8 cellular contexts compared by ENCODE assay signal in the genomic region with DNA sequence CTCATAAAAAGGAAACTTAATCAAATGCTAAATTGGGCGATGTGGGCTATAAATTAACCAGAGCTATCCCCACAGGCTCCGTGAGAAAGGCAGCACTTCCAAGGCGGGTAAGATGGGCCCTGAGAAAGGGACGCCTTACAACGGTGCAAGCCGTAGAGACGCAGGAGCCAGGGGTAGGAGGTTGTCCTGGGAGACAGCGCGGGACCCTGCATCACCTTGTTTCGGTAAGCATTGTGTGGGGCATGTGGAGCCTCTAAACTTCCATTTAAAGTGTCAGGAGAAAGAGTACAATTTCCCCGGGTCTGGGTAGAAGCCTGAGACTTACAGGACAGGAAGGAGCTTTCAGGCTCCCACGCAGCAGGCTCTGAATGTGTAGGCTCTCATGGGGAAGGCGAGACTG. TPM values are rescaled to one million over a fixed set of nuclear protein-coding genes. Genes with fewer than 3 reads are reported as not detected.
DNase-seq lines count a peak whose midpoint lies in the region; ATAC-seq and TF ChIP-seq lines count a peak whose summit lies in the region.

No MANE protein-coding gene starts in this region.

- dilution Hi-C loops in mammary epithelial cell (cut with HindIII; ENCODE audit: low sequenced_read_pairs), result no loop called here

- TF ChIP-seq CTCF in heart left ventricle (IDR thresholded peaks at IDR 0.05), result no peak
- TF ChIP-seq CTCF in mammary epithelial cell (conservative IDR thresholded peaks at IDR 0.05 in 1 of 2, IDR thresholded peaks at IDR 0.05 in 1 of 2; ENCODE audit: extremely low read depth in 1 of 2, insufficient read depth in 1 of 2, low read depth in 1 of 2, low read length in 2 of 2), result no peak

- H2AFZ ChIP-seq in mammary epithelial cell (ENCODE audit: low read depth, low read length), result peak overlapping the region; percentile 58

- WGBS in heart left ventricle, 4 donors, result 19 to 31% (median 28%) methylated on average over 13 of the region's 13 CpGs
- WGBS in mammary epithelial cell (ENCODE audit: low coverage, missing lambda C conversion rate), result 29% methylated on average over 11 of the region's 13 CpGs
- WGBS in aorta, 2 donors, result 37 to 45% methylated on average over 13 of the region's 13 CpGs

- no peaks in the 10 kb centered on the region for H4K20me1 ChIP-seq in mammary epithelial cell (ENCODE audit: insufficient read depth, low read length)

- peak overlapping the region; percentile 86 for H3K9ac ChIP-seq in mammary epithelial cell (ENCODE audit: insufficient read depth, low read length)

- H3K4me3 ChIP-seq in heart left ventricle (peak overlapping the region in 11 of 12 donors; percentile 55 to 99 (median 89)), mammary epithelial cell (replicated peaks in 1 of 3; ENCODE audit: insufficient read depth in 1 of 3, low read depth in 2 of 3, low read length in 3 of 3) (peak overlapping the region in 2 of 3 experiments; percentile 39 to 80), mononuclear cell (ENCODE audit: low read length) (peak overlapping the region; percentile 73), aorta (ENCODE audit: low read length in 2 of 2) (no peak overlapping the region)

- H3K27ac ChIP-seq in heart left ventricle (peak overlapping the region in 11 of 12 donors; percentile 71 to 98 (median 92)), mammary epithelial cell (ENCODE audit: insufficient read depth, low read depth, low read length) (peak overlapping the region; percentile 99), aorta (ENCODE audit: low read depth in 1 of 2, low read length in 2 of 2) (no peak overlapping the region)

- peaks cover 29% of the 10 kb centered on the region for H3K79me2 ChIP-seq in mammary epithelial cell (ENCODE audit: insufficient read depth, low read length)

- H3K9me3 ChIP-seq in heart left ventricle (no peaks in the 10 kb centered on the region), mammary epithelial cell (replicated peaks; ENCODE audit: insufficient read depth, low read length) (no peaks in the 10 kb centered on the region), mononuclear cell (ENCODE audit: low read depth, low read length) (no peaks in the 10 kb centered on the region), aorta (ENCODE audit: control insufficient read depth, low read length) (no peaks in the 10 kb centered on the region)

- peaks cover 4 to 51% (median 40%) of the 10 kb centered on the region in 12 donors for H3K4me1 ChIP-seq in heart left ventricle
- H3K4me1 ChIP-seq in mammary epithelial cell (ENCODE audit: insufficient read depth, low read length), result peaks cover 55% of the 10 kb centered on the region
- peaks cover 29% of the 10 kb centered on the region for H3K4me1 ChIP-seq in mononuclear cell (ENCODE audit: insufficient read depth, low read length)
- no peaks in the 10 kb centered on the region for H3K4me1 ChIP-seq in aorta (ENCODE audit: control insufficient read depth in 1 of 2, insufficient read depth in 2 of 2, low read length in 2 of 2)

- intact Hi-C loops in heart left ventricle (cut with DNase I) (loop anchor here in 2 of 10 donors (2.0 to 10.0 kb wide), 2 partner anchors 31 to 225 kb away; a partner anchor contains a TSS), cardiac septum (cut with DNase I) (loop anchor here (2.0 kb wide), 1 partner anchor 31 kb away; a partner anchor contains a TSS), mammary epithelial cell (cut with micrococcal nuclease) (loop anchor here (5.0 kb wide), 2 partner anchors 148 to 597 kb away; no protein-coding TSS in a partner anchor), aorta (cut with DNase I) (no loop called here)

- no TSS peak for BruUV-seq in mammary epithelial cell (replicated peaks; lab: Mats Ljungman, UMichigan)

- ATAC-seq in heart left ventricle (no peak), aorta (ENCODE audit: low FRiP score) (no peak), GM19328 (IDR thresholded peaks at IDR 0.05; ENCODE audit: unreplicated experiment) (no peak), GM18519 (IDR thresholded peaks at IDR 0.05; ENCODE audit: low FRiP score, unreplicated experiment) (no peak)

- DNase-seq in heart left ventricle (no peak), cardiac septum (ENCODE audit: low spot score) (no peak), mammary epithelial cell (no peak), aorta (peak; percentile 46 to 57), DMS153 treated with DMSO at 0.1 percent for 48 hours (lab: John Stamatoyannopoulos, UW; ENCODE audit: unreplicated experiment) (no peak)

- no peaks in the 10 kb centered on the region for H3K36me3 ChIP-seq in heart left ventricle
- H3K36me3 ChIP-seq in mammary epithelial cell (ENCODE audit: insufficient read depth, low read length), result no peaks in the 10 kb centered on the region
- no peaks in the 10 kb centered on the region for H3K36me3 ChIP-seq in aorta (ENCODE audit: control insufficient read depth in 1 of 2, insufficient read depth in 2 of 2, low read length in 1 of 2)

- TF ChIP-seq POLR2A in heart left ventricle (IDR thresholded peaks at IDR 0.05), result no peak

- in situ Hi-C loops in mammary epithelial cell (cut with MboI; ENCODE audit: low sequenced_read_pairs in 2 of 2), result loop anchor here in 1 of 2 donors (10.0 kb wide), 1 partner anchor 145 kb away; no protein-coding TSS in a partner anchor

- H3K4me2 ChIP-seq in mammary epithelial cell (ENCODE audit: insufficient read depth, low read depth, low read length), result peak overlapping the region; percentile 97

- CTCF ChIA-PET in mammary epithelial cell (lab: Charles Lee; ENCODE audit: low non-redundant PET), result no interaction called here

- H3K27me3 ChIP-seq in heart left ventricle (no peaks in the 10 kb centered on the region), mammary epithelial cell (ENCODE audit: insufficient read depth, low read length) (no peaks in the 10 kb centered on the region), mononuclear cell (ENCODE audit: insufficient read depth, low read length) (no peaks in the 10 kb centered on the region), aorta (ENCODE audit: control insufficient read depth in 1 of 2, insufficient read depth in 2 of 2, low read length in 1 of 2) (no peaks in the 10 kb centered on the region)

RNA-seq across cellular contexts. Expression of a gene that starts 1.2 kb away (rescaled TPM):
- total RNA-seq in heart left ventricle (10 to 100 TPM in 2 of 9 donors, 1 to 10 TPM in 7; 1.6 to 17.1 (median 5.4) TPM), cardiac septum (13.0 TPM), mammary epithelial cell (1 to 10 TPM; 6.3 to 7.8 TPM), mononuclear cell (18.7 TPM), aorta (10 to 100 TPM; 22.0 to 25.1 TPM)
- polyA plus RNA-seq in heart left ventricle (1 to 10 TPM; 2.2 TPM), mammary epithelial cell (2.1 TPM), aorta (1 to 10 TPM; 2.0 to 6.1 TPM)
- 11.2 TPM for polyA minus RNA-seq in mammary epithelial cell

RNA-seq across cellular contexts. Expression of a gene that starts 30.7 kb away (rescaled TPM):
- total RNA-seq in heart left ventricle (10 to 100 TPM in 7 of 9 donors, 1 to 10 TPM in 2; 3.8 to 20.3 (median 13.8) TPM), cardiac septum (16.3 TPM), mammary epithelial cell (10 to 100 TPM in 1 of 2 donors, 1 to 10 TPM in 1; 7.0 to 18.1 TPM), mononuclear cell (3.5 TPM), aorta (10 to 100 TPM; 21.0 to 21.5 TPM)
- polyA plus RNA-seq in heart left ventricle (1 to 10 TPM; 6.3 to 7.8 TPM), mammary epithelial cell (4.9 TPM), aorta (10 to 100 TPM; 14.4 to 15.8 TPM)
- polyA minus RNA-seq in mammary epithelial cell, result 8.7 TPM

RNA-seq across cellular contexts. Expression of a gene that starts 49.7 kb away (rescaled TPM):
- total RNA-seq in heart left ventricle (1 to 10 TPM in 8 of 9 donors, under 1 TPM in 1; 0.45 to 5.9 (median 2.5) TPM), cardiac septum (2.7 TPM), mammary epithelial cell (1 to 10 TPM; 1.2 to 5.0 TPM), mononuclear cell (5.4 TPM), aorta (1 to 10 TPM; 3.3 to 5.2 TPM)
- polyA plus RNA-seq in heart left ventricle (1 to 10 TPM; 3.7 to 9.1 TPM), mammary epithelial cell (2.1 TPM), aorta (1 to 10 TPM; 3.3 to 9.4 TPM)
- not detected for polyA minus RNA-seq in mammary epithelial cell

Comparison
In these comparisons a context has a peak if more than half of its experiments do, and no peak if none do; other contexts are left out.
1. DNase-seq: peak in aorta (2 of 2); none in heart left ventricle (0 of 5), cardiac septum (single experiment), mammary epithelial cell (single experiment) and DMS153 treated with DMSO at 0.1 percent for 48 hours (single experiment).
2. H3K27ac ChIP-seq: peak in heart left ventricle (11 of 12) and mammary epithelial cell (single experiment); none in aorta (0 of 2).
3. H3K4me3 ChIP-seq: peak in heart left ventricle (11 of 12), mammary epithelial cell (2 of 3) and mononuclear cell (single experiment); none in aorta (0 of 2).
4. intact Hi-C loops: an anchor here in cardiac septum (2.0 kb wide) and mammary epithelial cell (5.0 kb wide); none called in aorta.